Comparison of ENCODE assay signal across 2 cellular contexts in the genomic region with DNA sequence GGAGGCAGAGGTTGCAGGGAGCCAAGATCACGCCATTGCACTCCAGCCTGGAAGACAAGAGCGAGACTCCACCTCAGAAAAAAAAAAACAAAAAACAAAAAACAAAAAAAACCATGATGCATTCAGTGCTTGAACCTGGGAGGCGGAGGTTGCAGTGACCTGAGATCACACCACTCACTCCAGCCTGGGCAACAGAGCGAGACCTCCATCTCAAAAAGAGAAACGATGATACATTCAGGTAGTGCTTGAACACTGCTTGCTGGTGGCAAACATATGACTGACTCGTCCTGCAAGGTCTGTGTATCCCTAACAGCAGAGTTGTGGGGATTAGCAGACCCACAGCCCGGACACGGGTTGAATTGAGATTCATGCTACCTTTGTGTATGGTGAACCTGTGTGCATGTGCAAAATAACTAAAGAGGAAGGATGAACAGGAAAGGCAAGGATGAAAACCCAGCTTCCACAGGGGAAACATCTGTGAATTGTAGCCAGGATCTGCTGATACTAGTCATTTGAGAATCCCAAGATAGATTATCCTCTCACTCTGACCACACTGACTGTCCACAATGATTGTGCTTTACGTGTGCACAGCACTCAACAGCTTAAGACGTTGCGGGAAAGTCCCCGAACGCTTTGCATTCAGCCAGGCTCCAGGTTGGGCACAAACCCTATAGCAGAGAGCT.
TF ChIP-seq lines count a peak whose summit lies in the region.

No MANE protein-coding gene starts in this region.

TF ChIP-seq in SK-N-SH, 30 proteins besides CTCF, POLR2A, EP300 and RAD21 (continued from another document):
- no peak for TF ChIP-seq SIN3A (IDR thresholded peaks at IDR 0.05; ENCODE audit: borderline replicate concordance, low read depth, low read length)

TF ChIP-seq in SK-N-SH treated with all-trans-retinoic acid at 6 μM for 48 hours, 23 proteins besides CTCF, POLR2A, EP300 and RAD21 (continued from another document):
- TF ChIP-seq, protein P1, sequence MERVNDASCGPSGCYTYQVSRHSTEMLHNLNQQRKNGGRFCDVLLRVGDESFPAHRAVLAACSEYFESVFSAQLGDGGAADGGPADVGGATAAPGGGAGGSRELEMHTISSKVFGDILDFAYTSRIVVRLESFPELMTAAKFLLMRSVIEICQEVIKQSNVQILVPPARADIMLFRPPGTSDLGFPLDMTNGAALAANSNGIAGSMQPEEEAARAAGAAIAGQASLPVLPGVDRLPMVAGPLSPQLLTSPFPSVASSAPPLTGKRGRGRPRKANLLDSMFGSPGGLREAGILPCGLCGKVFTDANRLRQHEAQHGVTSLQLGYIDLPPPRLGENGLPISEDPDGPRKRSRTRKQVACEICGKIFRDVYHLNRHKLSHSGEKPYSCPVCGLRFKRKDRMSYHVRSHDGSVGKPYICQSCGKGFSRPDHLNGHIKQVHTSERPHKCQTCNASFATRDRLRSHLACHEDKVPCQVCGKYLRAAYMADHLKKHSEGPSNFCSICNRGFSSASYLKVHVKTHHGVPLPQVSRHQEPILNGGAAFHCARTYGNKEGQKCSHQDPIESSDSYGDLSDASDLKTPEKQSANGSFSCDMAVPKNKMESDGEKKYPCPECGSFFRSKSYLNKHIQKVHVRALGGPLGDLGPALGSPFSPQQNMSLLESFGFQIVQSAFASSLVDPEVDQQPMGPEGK (CRISPR knock-in tag; IDR thresholded peaks at IDR 0.05; ENCODE audit: borderline replicate concordance): no peak
- TF ChIP-seq, protein P2, sequence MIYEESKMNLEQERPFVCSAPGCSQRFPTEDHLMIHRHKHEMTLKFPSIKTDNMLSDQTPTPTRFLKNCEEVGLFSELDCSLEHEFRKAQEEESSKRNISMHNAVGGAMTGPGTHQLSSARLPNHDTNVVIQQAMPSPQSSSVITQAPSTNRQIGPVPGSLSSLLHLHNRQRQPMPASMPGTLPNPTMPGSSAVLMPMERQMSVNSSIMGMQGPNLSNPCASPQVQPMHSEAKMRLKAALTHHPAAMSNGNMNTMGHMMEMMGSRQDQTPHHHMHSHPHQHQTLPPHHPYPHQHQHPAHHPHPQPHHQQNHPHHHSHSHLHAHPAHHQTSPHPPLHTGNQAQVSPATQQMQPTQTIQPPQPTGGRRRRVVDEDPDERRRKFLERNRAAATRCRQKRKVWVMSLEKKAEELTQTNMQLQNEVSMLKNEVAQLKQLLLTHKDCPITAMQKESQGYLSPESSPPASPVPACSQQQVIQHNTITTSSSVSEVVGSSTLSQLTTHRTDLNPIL (CRISPR knock-in tag; IDR thresholded peaks at IDR 0.05; ENCODE audit: low read depth): no peak
- TF ChIP-seq OSR1 (CRISPR knock-in tag; IDR thresholded peaks at IDR 0.05): no peak
- no peak for TF ChIP-seq TCF4 (CRISPR knock-in tag; IDR thresholded peaks at IDR 0.05; ENCODE audit: borderline replicate concordance)
- no peak for TF ChIP-seq GLIS3 (CRISPR knock-in tag; IDR thresholded peaks at IDR 0.05)
- no peak for TF ChIP-seq ZC3H10 (CRISPR knock-in tag; IDR thresholded peaks at IDR 0.05)
- TF ChIP-seq, protein P3, sequence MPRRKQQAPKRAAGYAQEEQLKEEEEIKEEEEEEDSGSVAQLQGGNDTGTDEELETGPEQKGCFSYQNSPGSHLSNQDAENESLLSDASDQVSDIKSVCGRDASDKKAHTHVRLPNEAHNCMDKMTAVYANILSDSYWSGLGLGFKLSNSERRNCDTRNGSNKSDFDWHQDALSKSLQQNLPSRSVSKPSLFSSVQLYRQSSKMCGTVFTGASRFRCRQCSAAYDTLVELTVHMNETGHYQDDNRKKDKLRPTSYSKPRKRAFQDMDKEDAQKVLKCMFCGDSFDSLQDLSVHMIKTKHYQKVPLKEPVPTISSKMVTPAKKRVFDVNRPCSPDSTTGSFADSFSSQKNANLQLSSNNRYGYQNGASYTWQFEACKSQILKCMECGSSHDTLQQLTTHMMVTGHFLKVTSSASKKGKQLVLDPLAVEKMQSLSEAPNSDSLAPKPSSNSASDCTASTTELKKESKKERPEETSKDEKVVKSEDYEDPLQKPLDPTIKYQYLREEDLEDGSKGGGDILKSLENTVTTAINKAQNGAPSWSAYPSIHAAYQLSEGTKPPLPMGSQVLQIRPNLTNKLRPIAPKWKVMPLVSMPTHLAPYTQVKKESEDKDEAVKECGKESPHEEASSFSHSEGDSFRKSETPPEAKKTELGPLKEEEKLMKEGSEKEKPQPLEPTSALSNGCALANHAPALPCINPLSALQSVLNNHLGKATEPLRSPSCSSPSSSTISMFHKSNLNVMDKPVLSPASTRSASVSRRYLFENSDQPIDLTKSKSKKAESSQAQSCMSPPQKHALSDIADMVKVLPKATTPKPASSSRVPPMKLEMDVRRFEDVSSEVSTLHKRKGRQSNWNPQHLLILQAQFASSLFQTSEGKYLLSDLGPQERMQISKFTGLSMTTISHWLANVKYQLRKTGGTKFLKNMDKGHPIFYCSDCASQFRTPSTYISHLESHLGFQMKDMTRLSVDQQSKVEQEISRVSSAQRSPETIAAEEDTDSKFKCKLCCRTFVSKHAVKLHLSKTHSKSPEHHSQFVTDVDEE (CRISPR knock-in tag; IDR thresholded peaks at IDR 0.05): no peak
